Comparison of ENCODE assay signal across 16 cellular contexts in the genomic region with DNA sequence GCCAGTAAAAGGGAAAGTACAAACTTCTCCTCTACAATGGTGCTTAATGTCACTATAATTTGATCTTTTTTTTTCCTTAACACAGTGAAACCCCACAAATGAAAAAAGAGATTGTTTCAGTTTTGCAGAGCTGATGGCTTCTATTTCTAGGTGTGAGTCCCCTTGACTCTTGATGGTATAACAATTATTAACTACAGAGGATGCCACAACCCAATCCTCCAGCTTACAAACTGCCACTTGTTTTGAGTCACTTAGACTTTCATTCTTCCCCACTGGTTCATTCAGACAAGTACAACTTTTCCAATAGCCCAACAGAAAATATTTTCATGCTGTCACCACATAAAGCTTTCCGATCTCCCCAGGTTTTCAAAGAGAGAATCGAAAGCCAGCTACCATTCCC.
DNase-seq lines count a peak whose midpoint lies in the region; ATAC-seq and FAIRE-seq lines count a peak whose summit lies in the region.
"Had no signal": no experiment of that assay in that cellular context is flagged by ENCODE, and none has a peak within 500 bp of the region (broad histone marks: within the 10 kb centered on the region; RNA-seq: fewer than 3 reads in every experiment).

No MANE protein-coding gene starts in this region.

- ATAC-seq in GM18861 (IDR thresholded peaks at IDR 0.05; ENCODE audit: unreplicated experiment): peak; percentile 83
- ATAC-seq in GM19467 (IDR thresholded peaks at IDR 0.05; ENCODE audit: unreplicated experiment): peak; percentile 78
- ATAC-seq in HG02981 (IDR thresholded peaks at IDR 0.05; ENCODE audit: unreplicated experiment): peak; percentile 90

- no peak for FAIRE-seq in RCC 7860 (lab: Jason Lieb, UNC)
- no peak for FAIRE-seq in GM19239 (lab: Jason Lieb, UNC)
- FAIRE-seq: A204.1, HTR-8/SVneo had no signal

- DNase-seq in RCC 7860 (ENCODE audit: low spot score) (peak; percentile 29), NOMO-1 treated with dmso at 0.1 percent for 144 hours (lab: John Stamatoyannopoulos, UW; ENCODE audit: unreplicated experiment) (no peak), DMS 273 treated with DMSO at 0.1 percent for 48 hours (lab: John Stamatoyannopoulos, UW) (no peak), GM19239 (ENCODE audit: insufficient read length, low spot score) (no peak)
- DNase-seq in activated T-cell treated with anti-CD3 and anti-CD28 coated beads, Interleukin-2, amount 50 U/mL, for 48 hours: no peak
- DNase-seq: H9, NCI-H146, NCI-H2227 treated with DMSO at 0.1 percent for 48 hours, NCI-H524 treated with DMSO at 0.1 percent for 48 hours, OCI-M1, SW 1271 had no signal
